In genomic region chr16:30025574-30025973, GRCh38 we compare ENCODE assay signal across 9 cellular contexts. TPM values are rescaled to one million over a fixed set of nuclear protein-coding genes. Genes with fewer than 3 reads are reported as not detected.
"Had no signal": no experiment of that assay in that cellular context is flagged by ENCODE, and none has a peak within 500 bp of the region (broad histone marks: within the 10 kb centered on the region; RNA-seq: fewer than 3 reads in every experiment).

No MANE protein-coding gene starts in this region.

- H3K36me3 ChIP-seq: HAP-1 had no signal

- ATAC-seq: HCT116, K562 had no signal

- H2AFZ ChIP-seq: GM23248 had no signal

- H3K27ac ChIP-seq: GM23248 had no signal

- H3K4me3 ChIP-seq: GM23248, HAP-1, K562 had no signal

- DNase-seq: GM23248, GOT3, H7, IMR-90 had no signal

- H3K9me3 ChIP-seq: HAP-1 had no signal

RNA-seq across cellular contexts. Expression of gene C16orf92, which starts 2.6 kb away (rescaled TPM):
- total RNA-seq: GM23248, H4, H7, HT-29, IMR-90, K562 had no signal

RNA-seq across cellular contexts. Expression of gene TLCD3B, which starts 5.5 kb away (rescaled TPM):
- total RNA-seq: GM23248, IMR-90 had no signal

RNA-seq across cellular contexts. Expression of gene DOC2A, which starts 14.7 kb away (rescaled TPM):
- total RNA-seq: GM23248 had no signal
